ENCODE assay signal across 10 cellular contexts in the genomic region with DNA sequence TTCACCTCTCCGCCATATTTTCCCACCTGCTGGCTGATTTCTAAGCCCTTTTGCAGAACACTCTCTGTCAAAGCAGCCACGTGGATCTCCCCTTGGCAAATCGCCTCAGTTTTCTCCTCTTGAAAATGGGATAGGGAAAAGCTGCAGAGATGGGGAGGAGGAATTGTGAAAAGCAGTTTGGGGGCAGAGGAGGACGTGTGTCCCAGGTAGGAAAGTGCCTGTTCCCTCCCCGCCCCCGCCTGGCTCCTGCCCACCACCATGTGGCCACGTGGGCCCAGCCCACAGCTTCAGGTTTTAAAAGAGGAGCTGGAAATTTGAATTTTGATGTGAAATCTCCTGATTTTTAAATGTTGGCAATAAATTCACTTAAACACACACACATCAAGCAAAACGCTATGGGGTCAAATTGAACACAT. TPM values are rescaled to one million over a fixed set of nuclear protein-coding genes. Genes with fewer than 3 reads are reported as not detected.
A peak's percentile ranks its signal among the peaks of the same experiment; 100 is the strongest.
DNase-seq lines count a peak whose midpoint lies in the region; ATAC-seq and TF ChIP-seq lines count a peak whose summit lies in the region.
"Had no signal": no experiment of that assay in that cellular context is flagged by ENCODE, and none has a peak within 500 bp of the region (broad histone marks: within the 10 kb centered on the region; RNA-seq: fewer than 3 reads in every experiment).

No MANE protein-coding gene starts in this region.

- no peaks in the 10 kb centered on the region for H3K36me3 ChIP-seq in esophagus squamous epithelium
- no peaks in the 10 kb centered on the region for H3K36me3 ChIP-seq in spleen
- H3K36me3 ChIP-seq: BLaER1, transverse colon had no signal

- H3K27ac ChIP-seq in RWPE1 (peak overlapping the region; percentile 95), esophagus squamous epithelium (peak overlapping the region in 3 of 4 donors; percentile 18 to 72 (median 52)), spleen (peak overlapping the region in 5 of 8 donors; percentile 38 to 100 (median 59))
- H3K27ac ChIP-seq: BLaER1 had no signal

- H3K9me3 ChIP-seq in esophagus squamous epithelium (no peaks in the 10 kb centered on the region), spleen (no peaks in the 10 kb centered on the region)
- H3K9me3 ChIP-seq: BLaER1, transverse colon had no signal

- TF ChIP-seq POLR2A in esophagus squamous epithelium (IDR thresholded peaks at IDR 0.05) (no peak), spleen (IDR thresholded peaks at IDR 0.05) (no peak)

- DNase-seq in RWPE1 (ENCODE audit: low spot score) = no peak
- DNase-seq in esophagus squamous epithelium (lab: John Stamatoyannopoulos, UW) = no peak
- no peak for DNase-seq in spleen
- DNase-seq: activated gamma-delta T cell had no signal

- POLR2A ChIA-PET in RWPE1 (lab: Yijun Ruan, JAX; ENCODE audit: low non-redundant PET) = interaction anchor here (0.6 kb wide), 3 partner anchors 121 to 389 kb away, joined by 6 to 9 read pairs (median 8); no protein-coding TSS in a partner anchor

- no peaks in the 10 kb centered on the region for H3K27me3 ChIP-seq in esophagus squamous epithelium
- H3K27me3 ChIP-seq in spleen (replicated peaks in 1 of 7) = peaks cover 0 to 15% (median 0%) of the 10 kb centered on the region in 7 donors
- H3K27me3 ChIP-seq: BLaER1, transverse colon had no signal

- ATAC-seq in HG02623 (IDR thresholded peaks at IDR 0.05; ENCODE audit: unreplicated experiment) = no peak
- ATAC-seq in HG03095 (IDR thresholded peaks at IDR 0.05; ENCODE audit: unreplicated experiment) = no peak
- no peak for ATAC-seq in HG03354 (IDR thresholded peaks at IDR 0.05; ENCODE audit: poor library complexity, severe bottlenecking, unreplicated experiment)

- 51 to 60% methylated on average over 3 to 6 of the region's 8 CpGs for WGBS in esophagus squamous epithelium, 2 donors
- WGBS in spleen, 5 donors = 65 to 83% (median 66%) methylated on average over 8 of the region's 8 CpGs

- H3K4me1 ChIP-seq in esophagus squamous epithelium (peaks cover 6 to 28% (median 12%) of the 10 kb centered on the region in 3 donors), spleen (peaks cover 4 to 45% (median 16%) of the 10 kb centered on the region in 6 donors)
- H3K4me1 ChIP-seq: BLaER1 had no signal

- intact Hi-C loops in esophagus squamous epithelium (cut with DNase I) = loop anchor here (2.0 kb wide), 1 partner anchor 276 kb away; no protein-coding TSS in a partner anchor
- intact Hi-C loops in spleen (cut with DNase I; ENCODE audit: low total_unique reads) = no loop called here

- TF ChIP-seq CTCF in GM12873 (IDR thresholded peaks at IDR 0.05; ENCODE audit: insufficient read depth, low read depth, low read length, missing control alignments) (peak; percentile 4), RWPE1 (conservative IDR thresholded peaks at IDR 0.05; ENCODE audit: low read depth) (no peak), esophagus squamous epithelium (IDR thresholded peaks at IDR 0.05) (no peak), spleen (IDR thresholded peaks at IDR 0.05 in 8 of 11, conservative IDR thresholded peaks at IDR 0.05 in 3 of 11) (no peak)

- CTCF ChIA-PET in RWPE1 (lab: Yijun Ruan, JAX) = interaction anchor here (0.5 to 3.8 kb wide), 17 partner anchors 8 to 1083 kb away, joined by 3 to 42 read pairs (median 4); no protein-coding TSS in a partner anchor

- H3K4me3 ChIP-seq in esophagus squamous epithelium (no peak overlapping the region), spleen (peak overlapping the region in 1 of 8 donors; percentile 8)
- H3K4me3 ChIP-seq: BLaER1, transverse colon had no signal

RNA-seq across cellular contexts. Expression of gene CEBPB, which starts 3.6 kb away (rescaled TPM):
- total RNA-seq in esophagus squamous epithelium = 10 to 100 TPM; 31.3 to 46.5 (median 38.2) TPM
- total RNA-seq in spleen = 100 to 1,000 TPM in 5 of 7 donors, 10 to 100 TPM in 2; 64.7 to 273 (median 145) TPM
- 10 to 100 TPM; 24.2 to 26.0 (median 25.3) TPM for polyA plus RNA-seq in spleen

RNA-seq across cellular contexts. Expression of gene PEDS1, which starts 33.5 kb away (rescaled TPM):
- 10 to 100 TPM; 32.8 to 54.0 (median 46.7) TPM for total RNA-seq in esophagus squamous epithelium
- 10 to 100 TPM; 15.3 to 24.8 (median 20.3) TPM for total RNA-seq in spleen
- polyA plus RNA-seq in spleen = 10 to 100 TPM in 2 of 3 donors, 1 to 10 TPM in 1; 9.6 to 14.3 (median 12.2) TPM
